ENCODE assay signal across 29 cellular contexts in the genomic region with DNA sequence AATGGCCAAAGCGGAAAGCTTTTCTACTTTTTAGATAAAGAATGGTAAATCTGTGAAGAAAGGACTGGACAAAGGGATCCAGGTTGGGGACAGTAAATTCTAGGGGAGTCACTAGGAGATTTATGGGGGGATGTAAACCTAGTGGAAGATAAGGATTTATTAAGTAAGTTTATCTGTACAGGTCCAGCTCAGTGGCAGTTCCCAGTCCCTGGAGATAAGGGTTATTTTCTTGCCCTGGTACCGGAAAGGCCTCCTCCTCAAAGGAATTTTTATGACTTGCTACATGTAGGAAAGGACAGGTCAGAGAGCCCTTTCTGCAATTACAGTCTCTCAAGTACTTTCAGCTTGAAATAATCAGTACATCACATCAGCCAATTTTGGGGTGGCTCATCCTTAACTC.
DNase-seq lines count a peak whose midpoint lies in the region; ATAC-seq, FAIRE-seq and TF ChIP-seq lines count a peak whose summit lies in the region.
"Had no signal": no experiment of that assay in that cellular context is flagged by ENCODE, and none has a peak within 500 bp of the region (broad histone marks: within the 10 kb centered on the region; RNA-seq: fewer than 3 reads in every experiment).

No MANE protein-coding gene starts in this region.

- H3K56ac ChIP-seq in mesendoderm (ENCODE audit: low read length) = no peak overlapping the region

- DNase-seq in A172 (ENCODE audit: low spot score) = peak; percentile 25
- DNase-seq in K562 (ENCODE audit: extremely low read depth in 1 of 4, low spot score in 3 of 4) = peak in 2 of 4 experiments; percentile 10 to 62
- peak; percentile 63 for DNase-seq in mesendoderm
- DNase-seq in iPS-NIHi11 (ENCODE audit: low spot score) = no peak
- DNase-seq in HCEC 1CT = no peak
- DNase-seq in NCI-H69 (lab: John Stamatoyannopoulos, UW) = no peak
- DNase-seq in COR-L47 (lab: John Stamatoyannopoulos, UW) = no peak
- DNase-seq: activated CD4-positive, alpha-beta T cell treated with anti-CD3 and anti-CD28 coated beads, Interleukin-2, amount 50 U/mL, for 4 hours; anterior cingulate cortex; DMS53; endodermal cell; left ventricle myocardium superior; NCI-H1436; NCI-H446 treated with DMSO at 0.1 percent for 48 hours; pancreas; stimulated activated CD4-positive, alpha-beta T cell treated with anti-CD3 and anti-CD28 coated beads, Interleukin-1b, Interleukin-23, amount 100 ng/mL, for 48 hours; stimulated activated CD8-positive, alpha-beta memory T cell treated with anti-CD3 and anti-CD28 coated beads, Interleukin-4, amount 100 ng/mL, for 48 hours; stomach; WERI-Rb-1 had no signal

- no peaks in the 10 kb centered on the region for H3K36me3 ChIP-seq in HEK293 (ENCODE audit: control insufficient read depth in 2 of 2, insufficient read depth in 1 of 2, low read length in 2 of 2)
- no peaks in the 10 kb centered on the region for H3K36me3 ChIP-seq in K562 (ENCODE audit: control insufficient read depth, insufficient read depth, low read length)
- H3K36me3 ChIP-seq in mesendoderm (ENCODE audit: control insufficient read depth, insufficient read depth, low read length) = no peaks in the 10 kb centered on the region
- H3K36me3 ChIP-seq: gastroesophageal sphincter, pancreas, stomach, thyroid gland, WERI-Rb-1 had no signal

- peak; percentile 6 for FAIRE-seq in K562 (lab: Jason Lieb, UNC)
- FAIRE-seq: bronchial epithelial cell, GM18507, islet of Langerhans, pancreas had no signal

- H2AFZ ChIP-seq in K562 (ENCODE audit: low read depth, low read length) = no peak overlapping the region

- H3K27ac ChIP-seq in HEK293 (ENCODE audit: extremely low read depth, low read depth, low read length) = no peak overlapping the region
- H3K27ac ChIP-seq in K562 (ENCODE audit: extremely low read depth, low read depth, low read length) = peak overlapping the region; percentile 61; the same call in 1 of the 3 replicates
- no peak overlapping the region for H3K27ac ChIP-seq in mesendoderm (ENCODE audit: low read depth, low read length)
- H3K27ac ChIP-seq: coronary artery, gastroesophageal sphincter, pancreas, RWPE1, stomach, thyroid gland, WERI-Rb-1 had no signal

- POLR2A ChIA-PET in HEK293 (lab: Yijun Ruan, JAX) (no interaction called here), K562 (lab: Yijun Ruan, JAX) (interaction anchor here (0.6 to 0.7 kb wide), 4 partner anchors 30 to 901 kb away, joined by 3 to 4 read pairs (median 3); no protein-coding TSS in a partner anchor)

- H3K18ac ChIP-seq in mesendoderm (ENCODE audit: low read length) = no peak overlapping the region

- no peaks in the 10 kb centered on the region for H3K9me1 ChIP-seq in K562 (ENCODE audit: control insufficient read depth, insufficient read depth, low read length)

- H3K9me3 ChIP-seq in HEK293 (ENCODE audit: control insufficient read depth, insufficient read depth, low read depth, low read length) (no peaks in the 10 kb centered on the region), K562 (replicated peaks; ENCODE audit: control insufficient read depth, insufficient read depth, low read depth, low read length) (no peaks in the 10 kb centered on the region)
- H3K9me3 ChIP-seq: gastroesophageal sphincter, pancreas, stomach, thyroid gland had no signal

- no peak overlapping the region for H3K23ac ChIP-seq in mesendoderm (ENCODE audit: low read length)

- H3K79me2 ChIP-seq in K562 (ENCODE audit: control insufficient read depth, insufficient read depth, low read length) (no peaks in the 10 kb centered on the region), mesendoderm (ENCODE audit: control insufficient read depth, insufficient read depth, low read length) (no peaks in the 10 kb centered on the region)

- in situ Hi-C loops in K562 (cut with MboI) = no loop called here

- H3K4me1 ChIP-seq in HEK293 (ENCODE audit: control insufficient read depth, insufficient read depth, low read length) (peaks cover 5% of the 10 kb centered on the region), K562 (replicated peaks in 1 of 2; ENCODE audit: control insufficient read depth in 2 of 2, insufficient read depth in 2 of 2, low read length in 2 of 2) (peaks cover 42 to 49% of the 10 kb centered on the region in 2 experiments), mesendoderm (ENCODE audit: control insufficient read depth, low read depth, low read length) (peaks cover 13% of the 10 kb centered on the region)
- H3K4me1 ChIP-seq: gastroesophageal sphincter, pancreas, stomach had no signal

- TF ChIP-seq CTCF in HEK293 (tag by site-specific recombination; IDR thresholded peaks at IDR 0.05) (no peak), K562 (IDR thresholded peaks at IDR 0.05 in 2 of 3, conservative IDR thresholded peaks at IDR 0.05 in 1 of 3; ENCODE audit: insufficient read depth in 2 of 3, low read depth in 1 of 3, low read length in 3 of 3) (no peak)

- no peak overlapping the region for H3K4me3 ChIP-seq in HEK293 (ENCODE audit: low read depth, low read length)
- H3K4me3 ChIP-seq in K562 = no peak overlapping the region
- no peak overlapping the region for H3K4me3 ChIP-seq in mesendoderm (ENCODE audit: low read length)
- H3K4me3 ChIP-seq: coronary artery, gastroesophageal sphincter, pancreas, smooth muscle cell, stomach, thyroid gland had no signal

- H3K9ac ChIP-seq in K562 (ENCODE audit: insufficient read depth in 1 of 2, low read depth in 2 of 2, low read length in 2 of 2) (no peak overlapping the region), mesendoderm (ENCODE audit: low read length) (no peak overlapping the region)

- ATAC-seq in K562 = no peak
- ATAC-seq: activated naive CD4-positive, alpha-beta T cell treated with anti-CD3 and anti-CD28 coated beads, Interleukin-2, amount 50 U/mL, for 72 hours; gastroesophageal sphincter; left ventricle myocardium superior; pancreas had no signal

- no peak overlapping the region for H3K4ac ChIP-seq in mesendoderm (ENCODE audit: low read depth, low read length)

- CTCF ChIA-PET in HEK293 (lab: Yijun Ruan, JAX) = interaction anchor here (0.8 kb wide), 1 partner anchor 28 kb away, joined by 4 read pairs; no protein-coding TSS in a partner anchor
- CTCF ChIA-PET in K562 (lab: Yijun Ruan, JAX; ENCODE audit: low intra/inter-chr PET ratio) = interaction anchor here (0.7 kb wide), 1 partner anchor 443 kb away, joined by 3 read pairs; no protein-coding TSS in a partner anchor

- H4K20me1 ChIP-seq in K562 (replicated peaks; ENCODE audit: control insufficient read depth, insufficient read depth, low read length) = no peaks in the 10 kb centered on the region

- no peak overlapping the region for H4K5ac ChIP-seq in mesendoderm (ENCODE audit: low read length)

- H2AK5ac ChIP-seq in mesendoderm (ENCODE audit: low read length) = no peak overlapping the region

- no peak overlapping the region for H2BK5ac ChIP-seq in mesendoderm (ENCODE audit: low read length)

- no peak overlapping the region for H2BK15ac ChIP-seq in mesendoderm (replicated peaks; ENCODE audit: low read depth)

- peak; percentile 92 for TF ChIP-seq EP300 in K562 (IDR thresholded peaks at IDR 0.05; ENCODE audit: low read length)

- TF ChIP-seq POLR2A in K562 (conservative IDR thresholded peaks at IDR 0.05) = no peak

- H3K79me1 ChIP-seq in mesendoderm (ENCODE audit: low read length) = no peaks in the 10 kb centered on the region

- BruUV-seq in K562 (replicated peaks; lab: Mats Ljungman, UMichigan) = no TSS peak

- H3K4me2 ChIP-seq in K562 (ENCODE audit: insufficient read depth, low read length) (no peak overlapping the region), mesendoderm (ENCODE audit: low read length) (no peak overlapping the region)
- H3K4me2 ChIP-seq: smooth muscle cell had no signal

- no peak for TF ChIP-seq RAD21 in K562 (CRISPR knock-in tag; conservative IDR thresholded peaks at IDR 0.05 in 1 of 2, IDR thresholded peaks at IDR 0.05 in 1 of 2)

- WGBS in K562 (ENCODE audit: insufficient coverage, low coverage, missing lambda C conversion rate) = 42% methylated on average over 2 of the region's 2 CpGs
- no CpG with 5 or more reads among the region's 2 CpGs for WGBS in mesendoderm (ENCODE audit: extremely low coverage, insufficient coverage, low lambda C conversion rate)

- H2BK120ac ChIP-seq in mesendoderm (ENCODE audit: low read depth, low read length) = peak overlapping the region; percentile 56

- no peaks in the 10 kb centered on the region for H3K27me3 ChIP-seq in K562 (ENCODE audit: control insufficient read depth in 2 of 2, insufficient read depth in 2 of 2, low read length in 2 of 2)
- H3K27me3 ChIP-seq in mesendoderm (ENCODE audit: insufficient read depth, low read length, poor library complexity) = no peaks in the 10 kb centered on the region
- H3K27me3 ChIP-seq: gastroesophageal sphincter, pancreas, stomach, thyroid gland had no signal

- intact Hi-C loops in K562 (cut with micrococcal nuclease) = no loop called here

- H4K8ac ChIP-seq in mesendoderm (ENCODE audit: low read depth, low read length) = no peak overlapping the region

TF ChIP-seq in HEK293, 187 proteins besides CTCF, POLR2A, EP300 and RAD21 (continues in another document):
- no peak for TF ChIP-seq ZNF398 (tag by site-specific recombination; IDR thresholded peaks at IDR 0.05)

TF ChIP-seq in K562, 482 proteins besides CTCF, POLR2A, EP300 and RAD21 (continues in another document):
- no peak for TF ChIP-seq ERF (CRISPR knock-in tag; IDR thresholded peaks at IDR 0.05)
- TF ChIP-seq TFAP4 (CRISPR knock-in tag; IDR thresholded peaks at IDR 0.05; ENCODE audit: borderline replicate concordance) = no peak
- TF ChIP-seq SMARCB1 (IDR thresholded peaks at IDR 0.05; ENCODE audit: insufficient read length, low read depth) = no peak
- TF ChIP-seq ZFP36 (IDR thresholded peaks at IDR 0.05; ENCODE audit: low read depth, low read length, partially characterized antibody) = no peak
- TF ChIP-seq CGGBP1 (CRISPR knock-in tag; IDR thresholded peaks at IDR 0.05) = no peak
- TF ChIP-seq MAX (CRISPR knock-in tag; IDR thresholded peaks at IDR 0.05) = no peak

Comparison
In these comparisons a context has a peak if more than half of its experiments do, and no peak if none do; other contexts are left out.
1. DNase-seq: peak in A172 (single experiment) and mesendoderm (single experiment); none in iPS-NIHi11 (single experiment), HCEC 1CT (single experiment), NCI-H69 (single experiment) and COR-L47 (single experiment).